1 cellular context compared by ENCODE assay signal in genomic region chr14:21092147-21093011, GRCh38.
TF ChIP-seq lines count a peak whose summit lies in the region.

No MANE protein-coding gene starts in this region.

TF ChIP-seq in IMR-90, 13 proteins besides CTCF, POLR2A, EP300 and RAD21 (continued from another document):
- TF ChIP-seq SMC3 (IDR thresholded peaks at IDR 0.05; ENCODE audit: low read depth, low read length), result peak; percentile 100
TF ChIP-seq in IMR-90: peak in this region for 8.
